Comparison of ENCODE assay signal across 11 cellular contexts in genomic region chr21:16424331-16424749, GRCh38.
A peak's percentile ranks its signal among the peaks of the same experiment; 100 is the strongest.
DNase-seq lines count a peak whose midpoint lies in the region; ATAC-seq and TF ChIP-seq lines count a peak whose summit lies in the region.
"Had no signal": no experiment of that assay in that cellular context is flagged by ENCODE, and none has a peak within 500 bp of the region (broad histone marks: within the 10 kb centered on the region; RNA-seq: fewer than 3 reads in every experiment).

No MANE protein-coding gene starts in this region.

- no peak for TF ChIP-seq CTCF in BE2C (IDR thresholded peaks at IDR 0.05; ENCODE audit: low read depth, low read length)
- no peak for TF ChIP-seq CTCF in fibroblast of lung (conservative IDR thresholded peaks at IDR 0.05 in 1 of 2, IDR thresholded peaks at IDR 0.05 in 1 of 2; ENCODE audit: low read depth in 1 of 2, low read length in 2 of 2)

- DNase-seq in BE2C (no peak), SK-N-MC (ENCODE audit: low read depth, low spot score) (no peak), fibroblast of lung (ENCODE audit: low read depth in 2 of 2) (peak; percentile 26 to 75), pons (ENCODE audit: low spot score) (peak; percentile 37), activated gamma-delta T cell (lab: John Stamatoyannopoulos, UW) (no peak)
- DNase-seq: NCI-H187 treated with DMSO at 0.1 percent for 48 hours; SHP77; stimulated activated naive B cell treated with anti-CD40 and anti-IgM and Interleukin-4, amounts not matched to agents 10 μg/mL and 1 μg/mL and 100 μg/mL, for 72 hours had no signal

- no peaks in the 10 kb centered on the region for H3K79me2 ChIP-seq in fibroblast of lung (ENCODE audit: control insufficient read depth, insufficient read depth, low read length)

- H3K4me3 ChIP-seq in BE2C (ENCODE audit: low read depth, low read length) (peak overlapping the region; percentile 63), SK-N-MC (peak overlapping the region; percentile 87), fibroblast of lung (replicated peaks in 1 of 4; ENCODE audit: control extremely low read depth in 1 of 4, insufficient read depth in 1 of 4, low read depth in 3 of 4, low read length in 4 of 4) (peak overlapping the region; percentile 10 to 41 (median 15))

- H3K36me3 ChIP-seq in BE2C = no peaks in the 10 kb centered on the region
- H3K36me3 ChIP-seq in SK-N-MC (ENCODE audit: insufficient read depth, low read length) = no peaks in the 10 kb centered on the region
- no peaks in the 10 kb centered on the region for H3K36me3 ChIP-seq in fibroblast of lung (ENCODE audit: control insufficient read depth, insufficient read depth, low read length)

- peak overlapping the region; percentile 29 for H2AFZ ChIP-seq in fibroblast of lung (ENCODE audit: low read length)

- H3K4me1 ChIP-seq in BE2C (peaks cover 16% of the 10 kb centered on the region), fibroblast of lung (ENCODE audit: control insufficient read depth, extremely low read depth, insufficient read depth, low read length) (no peaks in the 10 kb centered on the region)

- H3K9ac ChIP-seq in SK-N-MC (ENCODE audit: insufficient read length) (peak overlapping the region; percentile 94), fibroblast of lung (ENCODE audit: insufficient read depth, low read length) (no peak overlapping the region)

- peak overlapping the region; percentile 98 for H3K27ac ChIP-seq in SK-N-MC
- peak overlapping the region; percentile 23 for H3K27ac ChIP-seq in fibroblast of lung (ENCODE audit: insufficient read depth, low read length)

- H3K9me3 ChIP-seq in BE2C = no peaks in the 10 kb centered on the region
- no peaks in the 10 kb centered on the region for H3K9me3 ChIP-seq in SK-N-MC (ENCODE audit: low read depth, low read length)
- no peaks in the 10 kb centered on the region for H3K9me3 ChIP-seq in fibroblast of lung (ENCODE audit: control insufficient read depth, insufficient read depth, low read depth, low read length)

- ATAC-seq in GM18868 (IDR thresholded peaks at IDR 0.05; ENCODE audit: unreplicated experiment) (no peak), HG02571 (IDR thresholded peaks at IDR 0.05; ENCODE audit: unreplicated experiment) (no peak), GM19467 (IDR thresholded peaks at IDR 0.05; ENCODE audit: unreplicated experiment) (no peak)
- ATAC-seq: stimulated activated naive B cell treated with anti-CD40 and anti-IgM and Interleukin-4, amounts not matched to agents 10 μg/mL and 1 μg/mL and 100 μg/mL, for 72 hours had no signal

- H4K20me1 ChIP-seq in fibroblast of lung (ENCODE audit: control insufficient read depth, extremely low read depth, insufficient read depth, low read length) = no peaks in the 10 kb centered on the region

- no peaks in the 10 kb centered on the region for H3K27me3 ChIP-seq in BE2C
- no peaks in the 10 kb centered on the region for H3K27me3 ChIP-seq in fibroblast of lung (ENCODE audit: control insufficient read depth, insufficient read depth, low read length)

- peak overlapping the region; percentile 34 for H3K4me2 ChIP-seq in fibroblast of lung (ENCODE audit: extremely low read depth, insufficient read depth, low read length)

Comparison
In these comparisons a context has a peak if more than half of its experiments do, and no peak if none do; other contexts are left out.
1. DNase-seq: peak in fibroblast of lung (2 of 2) and pons (single experiment); none in BE2C (single experiment), SK-N-MC (single experiment) and activated gamma-delta T cell (single experiment).
2. H3K4me3 ChIP-seq: peak in every context shown above with its lines; median percentile 87 in SK-N-MC; 63 in BE2C; 15 in fibroblast of lung.